ENCODE assay signal across 9 cellular contexts in the genomic region with DNA sequence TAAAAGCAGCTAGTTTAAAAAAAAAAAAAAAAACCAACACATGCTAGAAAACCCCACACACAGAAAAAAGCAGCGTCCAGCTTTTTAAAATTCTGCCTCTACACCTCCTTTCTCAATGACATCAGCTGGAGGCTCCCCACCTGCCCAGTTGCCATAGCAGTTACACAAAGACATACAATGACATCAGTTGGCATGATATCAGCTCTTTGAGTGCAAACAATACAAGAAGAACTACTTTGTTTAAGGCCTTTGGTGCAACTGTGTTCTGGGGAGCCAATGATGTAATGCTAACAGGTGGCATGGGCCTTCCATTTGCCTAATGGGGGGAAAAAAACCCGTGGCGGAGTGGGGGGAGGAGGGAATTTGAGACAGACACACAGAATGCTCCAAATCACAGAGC. TPM values are rescaled to one million over a fixed set of nuclear protein-coding genes. Genes with fewer than 3 reads are reported as not detected.
DNase-seq lines count a peak whose midpoint lies in the region; ATAC-seq and TF ChIP-seq lines count a peak whose summit lies in the region.
"Had no signal": no experiment of that assay in that cellular context is flagged by ENCODE, and none has a peak within 500 bp of the region (broad histone marks: within the 10 kb centered on the region; RNA-seq: fewer than 3 reads in every experiment).

No MANE protein-coding gene starts in this region.

- peak overlapping the region; percentile 4 for H3K27ac ChIP-seq in left ventricle myocardium inferior (replicated peaks)
- H3K27ac ChIP-seq: VCaP had no signal

- ATAC-seq in GM18519 (IDR thresholded peaks at IDR 0.05; ENCODE audit: low FRiP score, unreplicated experiment) (peak; percentile 26), HG03095 (IDR thresholded peaks at IDR 0.05; ENCODE audit: unreplicated experiment) (peak; percentile 29), GM18867 (IDR thresholded peaks at IDR 0.05; ENCODE audit: unreplicated experiment) (no peak), HG03097 (IDR thresholded peaks at IDR 0.05; ENCODE audit: low FRiP score, unreplicated experiment) (no peak)

- H3K36me3 ChIP-seq in left ventricle myocardium inferior, result peaks cover 12% of the 10 kb centered on the region

- intact Hi-C loops in left ventricle myocardium inferior (cut with micrococcal nuclease), result no loop called here

- peaks cover 29% of the 10 kb centered on the region for H3K4me1 ChIP-seq in left ventricle myocardium inferior

- H3K9me3 ChIP-seq in left ventricle myocardium inferior (replicated peaks), result no peaks in the 10 kb centered on the region

- peak; percentile 96 for DNase-seq in NCI-H345 treated with DMSO at 0.1 percent for 48 hours (lab: John Stamatoyannopoulos, UW; ENCODE audit: unreplicated experiment)
- peak; percentile 23 for DNase-seq in activated T-helper 9 cell treated with anti-CD3 and anti-CD28 coated beads, Interleukin-2, amount 50 U/mL, for 16 hours (ENCODE audit: low read depth)
- no peak for DNase-seq in left ventricle myocardium inferior
- peak; percentile 32 for DNase-seq in stimulated activated CD8-positive, alpha-beta memory T cell treated with anti-CD3 and anti-CD28 coated beads, Interleukin-12 subunit alpha, Interleukin-12 subunit beta, amount 100 ng/mL, for 1 hour (ENCODE audit: low read depth)

- no peaks in the 10 kb centered on the region for H3K27me3 ChIP-seq in left ventricle myocardium inferior (ENCODE audit: low read depth)

- no peak for TF ChIP-seq CTCF in left ventricle myocardium inferior (IDR thresholded peaks at IDR 0.05; ENCODE audit: borderline replicate concordance)

- no peak overlapping the region for H3K4me3 ChIP-seq in left ventricle myocardium inferior

RNA-seq across cellular contexts. Expression of a gene that starts 32.9 kb away (rescaled TPM):
- 4.6 TPM for total RNA-seq in left ventricle myocardium inferior

Comparison
In these comparisons a context has a peak if more than half of its experiments do, and no peak if none do; other contexts are left out.
1. ATAC-seq: peak in GM18519 (single experiment) and HG03095 (single experiment); none in GM18867 (single experiment) and HG03097 (single experiment).